8 cellular contexts compared by ENCODE assay signal in the genomic region with DNA sequence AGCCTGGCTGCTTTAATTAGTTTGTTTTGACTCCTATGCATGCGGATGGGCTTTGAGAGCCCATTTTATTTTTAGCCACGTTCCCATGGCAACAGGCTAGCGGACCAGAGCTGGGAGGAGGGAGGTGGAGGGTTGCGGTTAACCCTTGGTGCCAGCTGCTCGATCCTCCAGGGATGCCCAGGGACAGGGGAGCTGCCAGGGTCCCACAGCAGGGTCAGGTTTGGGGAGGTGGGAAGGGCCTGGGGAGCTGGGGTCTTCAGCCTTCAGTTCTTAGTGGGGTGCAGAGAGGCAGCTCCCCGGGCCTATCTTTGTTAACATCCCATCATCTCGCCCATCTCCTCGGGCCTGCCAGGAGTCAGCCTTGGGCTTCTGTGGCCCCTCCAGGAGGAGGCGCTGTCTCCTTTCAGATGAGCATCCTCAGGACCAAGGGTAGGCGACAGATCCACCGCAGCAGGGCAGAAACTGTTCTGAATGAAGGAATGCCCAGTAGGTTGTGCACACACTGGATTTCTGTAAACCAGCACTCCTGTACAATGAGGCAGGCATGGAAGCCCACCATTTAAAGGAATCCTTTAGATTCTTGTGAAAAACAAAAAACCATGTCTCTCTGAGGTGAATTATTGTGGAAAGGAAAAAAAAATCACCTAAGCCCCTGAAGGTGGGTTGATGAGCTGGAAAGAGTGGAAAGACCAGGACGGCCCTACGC.
DNase-seq lines count a peak whose midpoint lies in the region; ATAC-seq and TF ChIP-seq lines count a peak whose summit lies in the region.

No MANE protein-coding gene starts in this region.

- H3K27me3 ChIP-seq in dorsolateral prefrontal cortex, result no peaks in the 10 kb centered on the region

- H3K9me3 Mint-ChIP-seq in activated CD4-positive, alpha-beta memory T cell treated with anti-CD3 and anti-CD28 coated beads for 36 hours, result no peaks in the 10 kb centered on the region

- no peak overlapping the region for H3K27ac Mint-ChIP-seq in activated CD4-positive, alpha-beta memory T cell treated with anti-CD3 and anti-CD28 coated beads for 36 hours

- H3K36me3 Mint-ChIP-seq in activated CD4-positive, alpha-beta memory T cell treated with anti-CD3 and anti-CD28 coated beads for 36 hours, result no peaks in the 10 kb centered on the region

- no peaks in the 10 kb centered on the region for H3K27me3 Mint-ChIP-seq in activated CD4-positive, alpha-beta memory T cell treated with anti-CD3 and anti-CD28 coated beads for 36 hours

- intact Hi-C loops in activated CD4-positive, alpha-beta memory T cell treated with anti-CD3 and anti-CD28 coated beads for 36 hours (cut with micrococcal nuclease), result loop anchor here (1.0 kb wide), 3 partner anchors 16 to 252 kb away; no protein-coding TSS in a partner anchor
- intact Hi-C loops in dorsolateral prefrontal cortex (cut with DNase I), result loop anchor here (2.0 to 10.0 kb wide), 6 partner anchors 76 to 446 kb away; a partner anchor contains a TSS

- H3K4me3 ChIP-seq in dorsolateral prefrontal cortex, result peak overlapping the region in 6 of 59 donors; percentile 13 to 33 (median 24)

- peak overlapping the region in 50 of 59 donors; percentile 2 to 84 (median 56) for H3K27ac ChIP-seq in dorsolateral prefrontal cortex

- POLR2A ChIA-PET in activated CD4-positive, alpha-beta memory T cell treated with anti-CD3 and anti-CD28 coated beads for 36 hours (lab: Charles Lee), result interaction anchor here (1.7 to 2.5 kb wide), 2 partner anchors 17 to 252 kb away, joined by 6 to 7 read pairs; no protein-coding TSS in a partner anchor

- DNase-seq in AG08396 (ENCODE audit: low spot score) (peak; percentile 90), NCI-H774 (lab: John Stamatoyannopoulos, UW) (peak; percentile 68), dorsolateral prefrontal cortex (peak; percentile 72 to 94 (median 84)), medulla oblongata (ENCODE audit: extremely low spot score) (peak; percentile 94)
- DNase-seq in activated CD4-positive, alpha-beta memory T cell treated with anti-CD3 and anti-CD28 coated beads for 36 hours, result peak; percentile 89
- DNase-seq in stimulated activated CD8-positive, alpha-beta memory T cell treated with anti-CD3 and anti-CD28 coated beads, Interleukin-15, amount 100 ng/mL, for 1 hour (ENCODE audit: low read depth), result peak; percentile 69

- ATAC-seq in GM18868 (IDR thresholded peaks at IDR 0.05; ENCODE audit: unreplicated experiment) (peak; percentile 76), HG03460 (IDR thresholded peaks at IDR 0.05; ENCODE audit: unreplicated experiment) (peak; percentile 68)

- no peak overlapping the region for H3K4me3 Mint-ChIP-seq in activated CD4-positive, alpha-beta memory T cell treated with anti-CD3 and anti-CD28 coated beads for 36 hours

- peaks cover 28% of the 10 kb centered on the region for H3K4me1 Mint-ChIP-seq in activated CD4-positive, alpha-beta memory T cell treated with anti-CD3 and anti-CD28 coated beads for 36 hours (ENCODE audit: low read depth)

- CTCF ChIA-PET in activated CD4-positive, alpha-beta memory T cell treated with anti-CD3 and anti-CD28 coated beads for 36 hours (lab: Charles Lee), result interaction anchor here (0.6 to 12.1 kb wide), 33 partner anchors 9 to 446 kb away, joined by 3 to 345 read pairs (median 4); a partner anchor contains a TSS

- peak; percentile 46 to 97 (median 88) for TF ChIP-seq CTCF in dorsolateral prefrontal cortex (IDR thresholded peaks at IDR 0.05 in 54 of 56, conservative IDR thresholded peaks at IDR 0.05 in 2 of 56; ENCODE audit: low read depth in 1 of 56, partially characterized antibody in 56 of 56)
